Comparison of ENCODE assay signal across 21 cellular contexts in genomic region chr1:151815716-151816327, GRCh38. TPM values are rescaled to one million over a fixed set of nuclear protein-coding genes. Genes with fewer than 3 reads are reported as not detected.
DNase-seq lines count a peak whose midpoint lies in the region; ATAC-seq and TF ChIP-seq lines count a peak whose summit lies in the region.
"Had no signal": no experiment of that assay in that cellular context is flagged by ENCODE, and none has a peak within 500 bp of the region (broad histone marks: within the 10 kb centered on the region; RNA-seq: fewer than 3 reads in every experiment).

No MANE protein-coding gene starts in this region.

- POLR2A ChIA-PET in activated CD4-positive, alpha-beta T cell treated with anti-CD3 and anti-CD28 coated beads, Interleukin-2, amount 10 ng/mL, durations not matched to agents 7 days and 5 days (lab: Charles Lee), result no interaction called here

- H4K20me1 ChIP-seq in Loucy (ENCODE audit: insufficient read depth, low read length, poor library complexity, severe bottlenecking), result no peaks in the 10 kb centered on the region

- CTCF ChIA-PET in activated CD4-positive, alpha-beta T cell treated with anti-CD3 and anti-CD28 coated beads, Interleukin-2, amount 10 ng/mL, durations not matched to agents 7 days and 5 days (lab: Charles Lee), result interaction anchor here (0.9 to 1.8 kb wide), 8 partner anchors 9 to 87 kb away, joined by 3 to 7 read pairs (median 3); no protein-coding TSS in a partner anchor

- H3K4me1 Mint-ChIP-seq in activated CD4-positive, alpha-beta T cell treated with anti-CD3 and anti-CD28 coated beads, Interleukin-2, amount 10 ng/mL, durations not matched to agents 7 days and 5 days, result peaks cover 58% of the 10 kb centered on the region
- peaks cover 26 to 36% of the 10 kb centered on the region in 2 donors for H3K4me1 Mint-ChIP-seq in natural killer cell treated with Interleukin-12 subunit alpha and Interleukin-12 subunit beta and Interleukin-15 and Interleukin-18, amount 100 ng/mL, for 72 hours (ENCODE audit: low read depth in 2 of 2)

- 0 out of 2 replicates have a peak overlapping the region, but pooled peaks have one; percentile 5 for H2AFZ ChIP-seq in Loucy (ENCODE audit: low read length)

- peak; percentile 62 for DNase-seq in activated CD4-positive, alpha-beta T cell treated with anti-CD3 and anti-CD28 coated beads, Interleukin-2, amount 10 ng/mL, durations not matched to agents 7 days and 5 days
- no peak for DNase-seq in activated CD4-positive, alpha-beta T cell treated with anti-CD3 and anti-CD28 coated beads for 48 hours
- peak; percentile 66 for DNase-seq in activated effector memory CD4-positive, alpha-beta T cell treated with Interleukin-2 at 50 U/mL for 16 hours
- DNase-seq in natural killer cell treated with Interleukin-12 subunit alpha and Interleukin-12 subunit beta and Interleukin-15 and Interleukin-18, amount 100 ng/mL, for 72 hours (ENCODE audit: low spot score), result no peak
- DNase-seq in COR-L47 (lab: John Stamatoyannopoulos, UW) (no peak), EL (no peak), dorsolateral prefrontal cortex (no peak)
- DNase-seq: activated CD8-positive, alpha-beta memory T cell treated with anti-CD3 and anti-CD28 coated beads, Interleukin-2, amount 50 U/mL, for 4 hours; foreskin keratinocyte; NCI-H1092; NCI-H748 treated with DMSO at 0.1 percent for 48 hours; nephron progenitor cell; stimulated activated CD4-positive, alpha-beta T cell treated with anti-CD3 and anti-CD28 coated beads, Interleukin-12 subunit alpha, Interleukin-12 subunit beta, amount 100 ng/mL, for 4 hours; stomach; uterus had no signal

- H3K9me2 ChIP-seq in Loucy (replicated peaks; ENCODE audit: low read depth, low read length), result no peaks in the 10 kb centered on the region

- H3K27me3 ChIP-seq in Loucy (ENCODE audit: insufficient read depth, low read length, poor library complexity, severe bottlenecking) (no peaks in the 10 kb centered on the region), dorsolateral prefrontal cortex (no peaks in the 10 kb centered on the region)
- H3K27me3 ChIP-seq: foreskin keratinocyte, stomach, uterus had no signal

- H3K9me3 ChIP-seq in Loucy (ENCODE audit: insufficient read depth, low read depth, low read length), result no peaks in the 10 kb centered on the region
- H3K9me3 ChIP-seq: stomach, uterus had no signal

- TF ChIP-seq CTCF in Loucy (conservative IDR thresholded peaks at IDR 0.05; ENCODE audit: low read length) (no peak), dorsolateral prefrontal cortex (IDR thresholded peaks at IDR 0.05 in 54 of 56, conservative IDR thresholded peaks at IDR 0.05 in 2 of 56; ENCODE audit: low read depth in 1 of 56, partially characterized antibody in 56 of 56) (no peak)

- H3K36me3 ChIP-seq in Loucy (ENCODE audit: insufficient read depth, low read length), result no peaks in the 10 kb centered on the region
- H3K36me3 ChIP-seq: uterus had no signal

- H3K4me3 ChIP-seq in Loucy (ENCODE audit: low read length, poor library complexity, severe bottlenecking) (peak overlapping the region; percentile 28), dorsolateral prefrontal cortex (no peak overlapping the region)
- H3K4me3 ChIP-seq: lung, stomach, uterus had no signal

- peak overlapping the region; percentile 83 for H3K27ac Mint-ChIP-seq in activated CD4-positive, alpha-beta T cell treated with anti-CD3 and anti-CD28 coated beads, Interleukin-2, amount 10 ng/mL, durations not matched to agents 7 days and 5 days
- no peak overlapping the region for H3K27ac Mint-ChIP-seq in natural killer cell treated with Interleukin-12 subunit alpha and Interleukin-12 subunit beta and Interleukin-15 and Interleukin-18, amount 100 ng/mL, for 72 hours
- H3K27ac Mint-ChIP-seq: CD14-positive monocyte, nephron progenitor cell had no signal

- H3F3A ChIP-seq in Loucy (ENCODE audit: low read depth), result no peaks in the 10 kb centered on the region

- H3K4me1 ChIP-seq in Loucy (ENCODE audit: insufficient read depth, low read length, poor library complexity, severe bottlenecking), result peaks cover 39% of the 10 kb centered on the region
- H3K4me1 ChIP-seq: foreskin keratinocyte, uterus had no signal

- intact Hi-C loops in dorsolateral prefrontal cortex (cut with DNase I), result no loop called here

- peak overlapping the region in 1 of 59 donors; percentile 79 for H3K27ac ChIP-seq in dorsolateral prefrontal cortex
- H3K27ac ChIP-seq: foreskin keratinocyte, stomach, uterus had no signal

- H3K27me3 Mint-ChIP-seq in activated CD4-positive, alpha-beta T cell treated with anti-CD3 and anti-CD28 coated beads, Interleukin-2, amount 10 ng/mL, durations not matched to agents 7 days and 5 days, result no peaks in the 10 kb centered on the region
- H3K27me3 Mint-ChIP-seq in natural killer cell treated with Interleukin-12 subunit alpha and Interleukin-12 subunit beta and Interleukin-15 and Interleukin-18, amount 100 ng/mL, for 72 hours, result no peaks in the 10 kb centered on the region

- H3K9me3 Mint-ChIP-seq in activated CD4-positive, alpha-beta T cell treated with anti-CD3 and anti-CD28 coated beads, Interleukin-2, amount 10 ng/mL, durations not matched to agents 7 days and 5 days, result no peaks in the 10 kb centered on the region
- no peaks in the 10 kb centered on the region for H3K9me3 Mint-ChIP-seq in natural killer cell treated with Interleukin-12 subunit alpha and Interleukin-12 subunit beta and Interleukin-15 and Interleukin-18, amount 100 ng/mL, for 72 hours
- H3K9me3 Mint-ChIP-seq: CD14-positive monocyte, nephron progenitor cell had no signal

- H3K9ac ChIP-seq in Loucy (ENCODE audit: low read depth, low read length, poor library complexity, severe bottlenecking), result no peak overlapping the region

- H3K4me2 ChIP-seq in Loucy (ENCODE audit: low read depth, low read length, poor library complexity, severe bottlenecking), result peak overlapping the region; percentile 60

- ATAC-seq in natural killer cell treated with Interleukin-12 subunit alpha and Interleukin-12 subunit beta and Interleukin-15 and Interleukin-18, amount 100 ng/mL, for 72 hours, result peak; percentile 46 to 59
- ATAC-seq: foreskin keratinocyte had no signal

- H3K79me2 ChIP-seq in Loucy (ENCODE audit: insufficient read depth, low read length), result no peaks in the 10 kb centered on the region

- H3K4me3 Mint-ChIP-seq in activated CD4-positive, alpha-beta T cell treated with anti-CD3 and anti-CD28 coated beads, Interleukin-2, amount 10 ng/mL, durations not matched to agents 7 days and 5 days, result peak overlapping the region; percentile 24
- H3K4me3 Mint-ChIP-seq in natural killer cell treated with Interleukin-12 subunit alpha and Interleukin-12 subunit beta and Interleukin-15 and Interleukin-18, amount 100 ng/mL, for 72 hours, result peak overlapping the region; percentile 30
- H3K4me3 Mint-ChIP-seq: CD14-positive monocyte, nephron progenitor cell had no signal

- no peaks in the 10 kb centered on the region for H3K36me3 Mint-ChIP-seq in activated CD4-positive, alpha-beta T cell treated with anti-CD3 and anti-CD28 coated beads, Interleukin-2, amount 10 ng/mL, durations not matched to agents 7 days and 5 days (ENCODE audit: low read depth)
- no peaks in the 10 kb centered on the region for H3K36me3 Mint-ChIP-seq in natural killer cell treated with Interleukin-12 subunit alpha and Interleukin-12 subunit beta and Interleukin-15 and Interleukin-18, amount 100 ng/mL, for 72 hours
- H3K36me3 Mint-ChIP-seq: CD14-positive monocyte had no signal

RNA-seq across cellular contexts. Expression of gene LINGO4, which starts 10.6 kb away (rescaled TPM):
- under 1 TPM; 0.35 to 0.50 TPM for total RNA-seq in activated CD4-positive, alpha-beta T cell treated with anti-CD3 and anti-CD28 coated beads, Interleukin-2, amount 10 ng/mL, durations not matched to agents 7 days and 5 days
- not detected for total RNA-seq in natural killer cell treated with Interleukin-12 subunit alpha and Interleukin-12 subunit beta and Interleukin-15 and Interleukin-18, amount 100 ng/mL, for 72 hours
- under 1 TPM in 55 of 120 experiments, not detected in 65; 0.12 to 0.67 (median 0.21) TPM for total RNA-seq in dorsolateral prefrontal cortex
- total RNA-seq: A172, aorta, Daoy, foreskin keratinocyte had no signal

RNA-seq across cellular contexts. Expression of gene RORC, which starts 15.8 kb away (rescaled TPM):
- total RNA-seq in activated CD4-positive, alpha-beta T cell treated with anti-CD3 and anti-CD28 coated beads, Interleukin-2, amount 10 ng/mL, durations not matched to agents 7 days and 5 days, result 1 to 10 TPM; 7.3 to 7.5 TPM
- 1 to 10 TPM in 1 of 2 donors, under 1 TPM in 1; 0.17 to 1.3 TPM for total RNA-seq in natural killer cell treated with Interleukin-12 subunit alpha and Interleukin-12 subunit beta and Interleukin-15 and Interleukin-18, amount 100 ng/mL, for 72 hours
- total RNA-seq in dorsolateral prefrontal cortex, result 1 to 10 TPM in 1 of 120 experiments, under 1 TPM in 70, not detected in 49; 0.12 to 1.0 (median 0.26) TPM
- total RNA-seq: Daoy, foreskin keratinocyte had no signal

RNA-seq across cellular contexts. Expression of gene C2CD4D, which starts 23.8 kb away (rescaled TPM):
- 1 to 10 TPM in 1 of 2 experiments, under 1 TPM in 1; 0.89 to 1.1 TPM for total RNA-seq in activated CD4-positive, alpha-beta T cell treated with anti-CD3 and anti-CD28 coated beads, Interleukin-2, amount 10 ng/mL, durations not matched to agents 7 days and 5 days
- 1 to 10 TPM in 1 of 2 donors, not detected in 1; 1.5 TPM for total RNA-seq in natural killer cell treated with Interleukin-12 subunit alpha and Interleukin-12 subunit beta and Interleukin-15 and Interleukin-18, amount 100 ng/mL, for 72 hours
- total RNA-seq in dorsolateral prefrontal cortex, result 1 to 10 TPM in 97 of 120 experiments, under 1 TPM in 23; 0.56 to 4.3 (median 1.4) TPM
- total RNA-seq: A172, aorta, Daoy, uterus had no signal

RNA-seq across cellular contexts. Expression of gene TDRKH, which starts 25.5 kb away (rescaled TPM):
- 10 to 100 TPM; 14.6 to 17.3 TPM for total RNA-seq in activated CD4-positive, alpha-beta T cell treated with anti-CD3 and anti-CD28 coated beads, Interleukin-2, amount 10 ng/mL, durations not matched to agents 7 days and 5 days
- total RNA-seq in natural killer cell treated with Interleukin-12 subunit alpha and Interleukin-12 subunit beta and Interleukin-15 and Interleukin-18, amount 100 ng/mL, for 72 hours, result 10 to 100 TPM; 13.5 to 14.0 TPM
- total RNA-seq in dorsolateral prefrontal cortex, result 10 to 100 TPM; 16.1 to 39.5 (median 28.5) TPM

RNA-seq across cellular contexts. Expression of gene THEM5, which starts 37.7 kb away (rescaled TPM):
- total RNA-seq in activated CD4-positive, alpha-beta T cell treated with anti-CD3 and anti-CD28 coated beads, Interleukin-2, amount 10 ng/mL, durations not matched to agents 7 days and 5 days, result not detected
- not detected for total RNA-seq in natural killer cell treated with Interleukin-12 subunit alpha and Interleukin-12 subunit beta and Interleukin-15 and Interleukin-18, amount 100 ng/mL, for 72 hours
- total RNA-seq in dorsolateral prefrontal cortex, result 1 to 10 TPM in 1 of 120 experiments, under 1 TPM in 16, not detected in 103; 0.42 to 1.1 (median 0.61) TPM
- total RNA-seq: A172, aorta, Daoy, foreskin keratinocyte, lung, stomach, uterus had no signal

Comparison
In these comparisons a context has a peak if more than half of its experiments do, and no peak if none do; other contexts are left out.
1. DNase-seq: peak in activated CD4-positive, alpha-beta T cell treated with anti-CD3 and anti-CD28 coated beads, Interleukin-2, amount 10 ng/mL, durations not matched to agents 7 days and 5 days (single experiment) and activated effector memory CD4-positive, alpha-beta T cell treated with Interleukin-2 at 50 U/mL for 16 hours (single experiment); none in activated CD4-positive, alpha-beta T cell treated with anti-CD3 and anti-CD28 coated beads for 48 hours (single experiment), natural killer cell treated with Interleukin-12 subunit alpha and Interleukin-12 subunit beta and Interleukin-15 and Interleukin-18, amount 100 ng/mL, for 72 hours (single experiment), COR-L47 (single experiment), EL (single experiment) and dorsolateral prefrontal cortex (0 of 10).